Comparison of ENCODE assay signal across 8 cellular contexts in the genomic region with DNA sequence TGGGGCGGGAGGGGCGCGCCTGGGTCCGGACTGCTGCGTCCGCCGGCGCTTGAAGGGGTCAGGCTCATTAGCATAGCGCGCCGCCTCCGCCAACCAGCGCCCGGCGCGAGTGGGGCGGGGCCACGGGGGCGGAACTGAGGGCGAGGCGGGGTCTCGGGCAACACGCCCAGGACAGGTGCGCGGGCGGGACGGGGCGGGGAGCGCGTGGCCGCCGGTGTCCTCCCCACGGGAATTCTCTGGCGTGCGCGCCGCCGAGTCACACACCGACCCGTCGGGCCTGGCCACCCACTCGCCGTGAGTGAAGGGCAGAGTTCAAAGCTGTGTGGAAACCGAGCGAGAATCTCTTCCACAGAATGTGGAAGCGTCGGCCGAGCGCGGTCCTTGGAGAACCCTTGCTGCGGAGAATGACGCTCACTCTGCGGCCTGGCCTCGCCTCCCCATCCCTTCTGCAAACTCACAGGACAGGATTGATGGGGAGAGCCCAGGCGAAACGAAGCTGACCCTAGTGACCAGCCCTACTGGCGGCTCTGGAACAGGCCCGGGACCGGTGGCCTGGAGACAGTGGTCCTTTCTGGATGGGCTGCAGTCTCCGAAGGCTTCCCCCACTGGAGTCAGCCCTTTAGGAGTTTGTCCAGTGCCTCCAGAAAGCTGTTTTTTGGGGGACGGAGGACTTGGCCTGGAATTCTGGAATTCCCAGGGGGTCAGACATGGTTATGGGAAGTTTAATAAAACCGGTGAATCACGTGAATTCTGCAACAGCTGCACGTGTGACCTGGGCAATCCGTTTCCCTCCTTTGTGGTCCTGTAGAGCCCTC. TPM values are rescaled to one million over a fixed set of nuclear protein-coding genes. Genes with fewer than 3 reads are reported as not detected.
DNase-seq lines count a peak whose midpoint lies in the region; ATAC-seq and TF ChIP-seq lines count a peak whose summit lies in the region.

A gene (minus strand): TSS at position 69 of the 815 bp plus-strand sequence. CDS start 101 bp downstream, outside the sequence.

- H3K4me3 Mint-ChIP-seq in CD14-positive monocyte (peak within 1 kb of the TSS; percentile 80 to 86), nephron progenitor cell (peak within 1 kb of the TSS; percentile 62)
- H3K4me3 Mint-ChIP-seq in stimulated activated naive CD8-positive, alpha-beta T cell treated with anti-CD3 and anti-CD28 coated beads, Interleukin-15, Interleukin-2, amounts not matched to agents 100 ng/mL and 50 ng/mL, for 24 hours = peak within 1 kb of the TSS; percentile 72

- peaks cover 43% of the 10 kb centered on the region for H3K4me1 ChIP-seq in OCI-LY7 (ENCODE audit: insufficient read depth, low read length, poor library complexity, severe bottlenecking)
- peaks cover 10% of the 10 kb centered on the region for H3K4me1 ChIP-seq in fibroblast of lung (ENCODE audit: control insufficient read depth, extremely low read depth, insufficient read depth, low read length)

- H3K27me3 Mint-ChIP-seq in CD14-positive monocyte (ENCODE audit: low read depth in 3 of 3) = peaks cover 13 to 19% (median 15%) of the 10 kb centered on the region in 3 donors
- H3K27me3 Mint-ChIP-seq in nephron progenitor cell (ENCODE audit: low read depth, poor library complexity) = peaks cover 89% of the 10 kb centered on the region
- H3K27me3 Mint-ChIP-seq in stimulated activated naive CD8-positive, alpha-beta T cell treated with anti-CD3 and anti-CD28 coated beads, Interleukin-15, Interleukin-2, amounts not matched to agents 100 ng/mL and 50 ng/mL, for 24 hours = no peaks in the 10 kb centered on the region

- H3K36me3 Mint-ChIP-seq in CD14-positive monocyte = peaks cover 8 to 9% of the 10 kb centered on the region in 2 donors
- H3K36me3 Mint-ChIP-seq in nephron progenitor cell (ENCODE audit: low read depth) = no peaks in the 10 kb centered on the region
- H3K36me3 Mint-ChIP-seq in stimulated activated naive CD8-positive, alpha-beta T cell treated with anti-CD3 and anti-CD28 coated beads, Interleukin-15, Interleukin-2, amounts not matched to agents 100 ng/mL and 50 ng/mL, for 24 hours (ENCODE audit: low read depth) = no peaks in the 10 kb centered on the region

- POLR2A ChIA-PET in OCI-LY7 (lab: Charles Lee) = interaction anchor here (0.7 kb wide), 2 partner anchors 13 to 306 kb away, joined by 4 to 6 read pairs; no protein-coding TSS in a partner anchor

- peaks cover 9% of the 10 kb centered on the region for H3K27me3 ChIP-seq in fibroblast of lung (ENCODE audit: control insufficient read depth, insufficient read depth, low read length)

- H4K20me1 ChIP-seq in OCI-LY7 (ENCODE audit: insufficient read depth, low read length) (no peaks in the 10 kb centered on the region), fibroblast of lung (ENCODE audit: control insufficient read depth, extremely low read depth, insufficient read depth, low read length) (no peaks in the 10 kb centered on the region)

- peak within 1 kb of the TSS; percentile 0 for H3K27ac ChIP-seq in OCI-LY7 (ENCODE audit: low read depth, low read length, poor library complexity, severe bottlenecking)
- no peak within 1 kb of the TSS for H3K27ac ChIP-seq in fibroblast of lung (ENCODE audit: insufficient read depth, low read length)

- H3K4me1 Mint-ChIP-seq in CD14-positive monocyte (peaks cover 59% of the 10 kb centered on the region), nephron progenitor cell (peaks cover 23% of the 10 kb centered on the region)
- peaks cover 36% of the 10 kb centered on the region for H3K4me1 Mint-ChIP-seq in stimulated activated naive CD8-positive, alpha-beta T cell treated with anti-CD3 and anti-CD28 coated beads, Interleukin-15, Interleukin-2, amounts not matched to agents 100 ng/mL and 50 ng/mL, for 24 hours (ENCODE audit: low read depth)

- no TSS peak for BruUV-seq in OCI-LY7 (replicated peaks; lab: Mats Ljungman, UMichigan)

- TF ChIP-seq CTCF in CD14-positive monocyte (IDR thresholded peaks at IDR 0.05) (no peak), OCI-LY7 (conservative IDR thresholded peaks at IDR 0.05; ENCODE audit: low read length) (no peak), fibroblast of lung (conservative IDR thresholded peaks at IDR 0.05 in 1 of 2, IDR thresholded peaks at IDR 0.05 in 1 of 2; ENCODE audit: low read depth in 1 of 2, low read length in 2 of 2) (no peak), nephron progenitor cell (IDR thresholded peaks at IDR 0.05) (no peak)

- H3K4me3 ChIP-seq in OCI-LY7 (ENCODE audit: low read depth, low read length, poor library complexity, severe bottlenecking) (peak within 1 kb of the TSS; percentile 77), fibroblast of lung (replicated peaks in 1 of 4; ENCODE audit: control extremely low read depth in 1 of 4, insufficient read depth in 1 of 4, low read depth in 3 of 4, low read length in 4 of 4) (peak within 1 kb of the TSS in 3 of 4 experiments; percentile 11 to 57 (median 42))

- DNase-seq in CD14-positive monocyte (ENCODE audit: low spot score) (peak; percentile 82), OCI-LY7 (ENCODE audit: low spot score) (peak; percentile 89), fibroblast of lung (ENCODE audit: low read depth in 2 of 2) (peak in 1 of 2 donors; percentile 48), nephron progenitor cell (peak; percentile 96)
- peak; percentile 94 for DNase-seq in activated T-cell treated with anti-CD3 and anti-CD28 coated beads, Interleukin-2, amount 50 U/mL, for 48 hours

- ATAC-seq in GM19397 (IDR thresholded peaks at IDR 0.05; ENCODE audit: unreplicated experiment) (peak; percentile 59), HG03571 (IDR thresholded peaks at IDR 0.05; ENCODE audit: unreplicated experiment) (peak; percentile 54)

- H2AFZ ChIP-seq in OCI-LY7 (ENCODE audit: low read length) (peak within 1 kb of the TSS; percentile 47; the same call in 1 of the 2 replicates), fibroblast of lung (ENCODE audit: low read length) (no peak within 1 kb of the TSS)

- no peaks in the 10 kb centered on the region for H3K9me2 ChIP-seq in OCI-LY7 (ENCODE audit: insufficient read depth, low read length)

- no peaks in the 10 kb centered on the region for H3K9me3 ChIP-seq in OCI-LY7 (ENCODE audit: low read length)
- H3K9me3 ChIP-seq in fibroblast of lung (ENCODE audit: control insufficient read depth, insufficient read depth, low read depth, low read length) = no peaks in the 10 kb centered on the region

- H3K27ac Mint-ChIP-seq in CD14-positive monocyte (peak within 1 kb of the TSS; percentile 54 to 83 (median 58)), nephron progenitor cell (no peak within 1 kb of the TSS)
- H3K27ac Mint-ChIP-seq in stimulated activated naive CD8-positive, alpha-beta T cell treated with anti-CD3 and anti-CD28 coated beads, Interleukin-15, Interleukin-2, amounts not matched to agents 100 ng/mL and 50 ng/mL, for 24 hours = no peak within 1 kb of the TSS

- H3K79me2 ChIP-seq in OCI-LY7 (ENCODE audit: insufficient read depth, low read depth, low read length) (no peaks in the 10 kb centered on the region), fibroblast of lung (ENCODE audit: control insufficient read depth, insufficient read depth, low read length) (no peaks in the 10 kb centered on the region)

- CTCF ChIA-PET in OCI-LY7 (lab: Charles Lee; ENCODE audit: unreplicated experiment) = no interaction called here

- no peak within 1 kb of the TSS for H3K9ac ChIP-seq in fibroblast of lung (ENCODE audit: insufficient read depth, low read length)

- H3K36me3 ChIP-seq in OCI-LY7 (ENCODE audit: insufficient read depth, low read length) (no peaks in the 10 kb centered on the region), fibroblast of lung (ENCODE audit: control insufficient read depth, insufficient read depth, low read length) (no peaks in the 10 kb centered on the region)

- no peaks in the 10 kb centered on the region for H3K9me3 Mint-ChIP-seq in CD14-positive monocyte
- no peaks in the 10 kb centered on the region for H3K9me3 Mint-ChIP-seq in nephron progenitor cell
- H3K9me3 Mint-ChIP-seq in stimulated activated naive CD8-positive, alpha-beta T cell treated with anti-CD3 and anti-CD28 coated beads, Interleukin-15, Interleukin-2, amounts not matched to agents 100 ng/mL and 50 ng/mL, for 24 hours = no peaks in the 10 kb centered on the region

- H3K4me2 ChIP-seq in OCI-LY7 (ENCODE audit: low read length) = peak within 1 kb of the TSS; percentile 82
- peak within 1 kb of the TSS; percentile 20 for H3K4me2 ChIP-seq in fibroblast of lung (ENCODE audit: extremely low read depth, insufficient read depth, low read length)

- intact Hi-C loops in CD14-positive monocyte (cut with micrococcal nuclease) (loop anchor here (2.0 to 10.0 kb wide), 5 partner anchors 14 to 92 kb away; a partner anchor contains a TSS), OCI-LY7 (cut with micrococcal nuclease; ENCODE audit: unreplicated experiment) (loop anchor here (1.0 kb wide), 1 partner anchor 12 kb away; no protein-coding TSS in a partner anchor)

RNA-seq across cellular contexts. Expression of the gene that starts here (rescaled TPM):
- 1 to 10 TPM; 4.2 to 5.3 TPM for polyA plus RNA-seq in CD14-positive monocyte
- 2.4 and 3.1 TPM in 2 replicates for total RNA-seq in OCI-LY7 (2014; rRNA removed; shearing (Covaris generic))
- 1.6 and 3.3 TPM in 2 replicates for total RNA-seq in OCI-LY7 (2022)
- under 0.01 and 0.17 TPM in 2 replicates for total RNA-seq in fibroblast of lung
- 0.03 TPM in 1 of 2 replicates, not detected in the other for polyA plus RNA-seq in fibroblast of lung
- polyA plus RNA-seq in fibroblast of lung (2012) = 0.55 and 0.83 TPM in 2 replicates
- not detected in 2 replicates for polyA minus RNA-seq in fibroblast of lung (ENCODE audit: low replicate concordance)

Comparison
In these comparisons a context has a peak if more than half of its experiments do, and no peak if none do; other contexts are left out.
1. H3K27ac Mint-ChIP-seq: peak in CD14-positive monocyte (7 of 7); none in nephron progenitor cell (single experiment) and stimulated activated naive CD8-positive, alpha-beta T cell treated with anti-CD3 and anti-CD28 coated beads, Interleukin-15, Interleukin-2, amounts not matched to agents 100 ng/mL and 50 ng/mL, for 24 hours (single experiment).
2. Peak in every context shown above with its lines, with median percentiles within 50 percentile points of each other: H3K4me3 Mint-ChIP-seq.